ENCODE assay signal across 27 cellular contexts in the genomic region with DNA sequence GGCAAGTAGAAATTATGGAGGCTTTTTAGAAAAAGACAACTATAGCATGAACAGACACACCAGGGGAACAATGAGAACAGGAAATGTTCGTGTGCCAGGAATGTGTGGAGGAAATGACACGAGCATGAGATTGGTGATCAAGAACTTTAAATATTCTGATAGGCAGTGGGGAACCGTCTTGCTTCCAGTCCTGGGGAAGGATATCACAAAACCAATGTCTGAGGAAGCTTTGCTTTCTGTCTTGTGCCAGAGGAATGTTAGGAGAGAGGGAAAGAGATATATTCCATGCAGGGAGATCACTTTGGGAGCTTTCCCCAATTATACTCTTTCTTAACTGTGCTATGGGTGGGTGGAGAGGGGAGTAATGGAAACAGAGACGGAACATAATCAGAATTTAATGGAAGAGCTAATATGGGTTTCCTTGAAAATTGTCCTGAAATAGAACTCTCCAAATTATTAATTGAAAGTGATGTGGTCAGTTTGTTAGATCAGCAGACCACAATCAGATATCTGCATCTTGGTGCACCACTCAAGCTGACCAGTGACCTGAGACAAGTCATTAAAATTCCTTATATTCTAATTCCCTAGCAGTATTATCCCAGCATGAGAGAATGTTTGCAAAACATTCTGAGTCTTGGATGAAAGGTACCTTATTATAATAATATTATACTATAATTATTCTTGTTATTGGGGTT.
A peak's percentile ranks its signal among the peaks of the same experiment; 100 is the strongest.
DNase-seq lines count a peak whose midpoint lies in the region; ATAC-seq, FAIRE-seq and TF ChIP-seq lines count a peak whose summit lies in the region.
"Had no signal": no experiment of that assay in that cellular context is flagged by ENCODE, and none has a peak within 500 bp of the region (broad histone marks: within the 10 kb centered on the region; RNA-seq: fewer than 3 reads in every experiment).

No MANE protein-coding gene starts in this region.

- H4K91ac ChIP-seq in trophoblast cell (ENCODE audit: low read depth, low read length) = peak overlapping the region; percentile 54

- no peaks in the 10 kb centered on the region for H3K27me3 ChIP-seq in keratinocyte (ENCODE audit: control insufficient read depth, extremely low read depth, insufficient read depth, low read length)
- H3K27me3 ChIP-seq in trophoblast cell (ENCODE audit: insufficient read depth, low read length) = no peaks in the 10 kb centered on the region
- no peaks in the 10 kb centered on the region for H3K27me3 ChIP-seq in esophagus squamous epithelium

- H4K20me1 ChIP-seq in keratinocyte (ENCODE audit: control insufficient read depth, extremely low read depth, insufficient read depth, low read length) = no peaks in the 10 kb centered on the region
- H4K20me1 ChIP-seq in OCI-LY7 (ENCODE audit: insufficient read depth, low read length) = no peaks in the 10 kb centered on the region

- DNase-seq in HT1080 (ENCODE audit: low read depth) (peak; percentile 15), cardiac fibroblast (ENCODE audit: low read depth in 2 of 2) (peak; percentile 31 to 58), keratinocyte (ENCODE audit: low read depth, low spot score) (no peak), trophoblast cell (no peak), H4 (ENCODE audit: low spot score) (no peak), OCI-LY7 (ENCODE audit: low spot score) (no peak), esophagus squamous epithelium (lab: John Stamatoyannopoulos, UW) (no peak)
- DNase-seq: activated CD4-positive, alpha-beta memory T cell treated with anti-CD3 and anti-CD28 coated beads, Interleukin-2, amount 10 ng/mL, durations not matched to agents 7 days and 5 days; activated gamma-delta T cell treated with Interleukin-2 at 50 U/mL for 16 hours; EL; foreskin melanocyte; hippocampal formation; kidney; MM.1S; naive thymus-derived CD4-positive, alpha-beta T cell; NCI-H1417 treated with DMSO at 0.1 percent for 48 hours; NCI-H510A; NK-92 treated with Interleukin-12 subunit alpha and Interleukin-12 subunit beta, amount 100 ng/mL, for 24 hours; stimulated activated naive B cell treated with anti-CD40 and anti-IgM and Interleukin-4, amounts not matched to agents 10 μg/mL and 1 μg/mL and 100 μg/mL, for 72 hours; WERI-Rb-1 had no signal

- no peaks in the 10 kb centered on the region for H3K36me3 ChIP-seq in keratinocyte (ENCODE audit: control insufficient read depth in 2 of 2, extremely low read depth in 1 of 2, insufficient read depth in 2 of 2, low read length in 2 of 2)
- H3K36me3 ChIP-seq in trophoblast cell (ENCODE audit: control insufficient read depth in 1 of 2, insufficient read depth in 2 of 2, low read length in 2 of 2) = no peaks in the 10 kb centered on the region
- H3K36me3 ChIP-seq in OCI-LY7 (ENCODE audit: insufficient read depth, low read length) = no peaks in the 10 kb centered on the region
- H3K36me3 ChIP-seq in esophagus squamous epithelium = no peaks in the 10 kb centered on the region
- H3K36me3 ChIP-seq: prostate gland, WERI-Rb-1 had no signal

- POLR2A ChIA-PET in OCI-LY7 (lab: Charles Lee) = interaction anchor here (0.5 to 2.6 kb wide), 2 partner anchors 12 to 117 kb away, joined by 5 to 7 read pairs; no protein-coding TSS in a partner anchor

- TF ChIP-seq CTCF in cardiac fibroblast (IDR thresholded peaks at IDR 0.05; ENCODE audit: low read depth, low read length) = no peak
- no peak for TF ChIP-seq CTCF in keratinocyte (optimal IDR thresholded peaks at IDR 0.05 in 1 of 3, IDR thresholded peaks at IDR 0.05 in 1 of 3, conservative IDR thresholded peaks at IDR 0.05 in 1 of 3; ENCODE audit: extremely low read depth in 1 of 3, insufficient read depth in 2 of 3, low read length in 3 of 3)
- no peak for TF ChIP-seq CTCF in OCI-LY7 (conservative IDR thresholded peaks at IDR 0.05; ENCODE audit: low read length)
- TF ChIP-seq CTCF in esophagus squamous epithelium (IDR thresholded peaks at IDR 0.05) = no peak

- no peak for TF ChIP-seq POLR2A in esophagus squamous epithelium (IDR thresholded peaks at IDR 0.05)

- H3K23ac ChIP-seq in trophoblast cell (ENCODE audit: low read length) = no peak overlapping the region

- peak overlapping the region; percentile 43 for H4K8ac ChIP-seq in trophoblast cell (ENCODE audit: low read depth, low read length)

- no peak overlapping the region for H3K9ac ChIP-seq in keratinocyte (ENCODE audit: control insufficient read depth, extremely low read depth, insufficient read depth, low read length)
- H3K9ac ChIP-seq in trophoblast cell (ENCODE audit: low read length) = no peak overlapping the region

- no peak for ATAC-seq in HG03378 (IDR thresholded peaks at IDR 0.05; ENCODE audit: unreplicated experiment)
- ATAC-seq: naive thymus-derived CD4-positive, alpha-beta T cell; stimulated activated naive B cell treated with anti-CD40 and anti-IgM and Interleukin-4, amounts not matched to agents 10 μg/mL and 1 μg/mL and 100 μg/mL, for 72 hours had no signal

- H2BK12ac ChIP-seq in trophoblast cell (ENCODE audit: low read length) = peak overlapping the region; percentile 63

- H3K9me3 ChIP-seq in keratinocyte (ENCODE audit: control insufficient read depth, low read depth, low read length) (no peaks in the 10 kb centered on the region), trophoblast cell (ENCODE audit: insufficient read depth, low read depth, low read length) (no peaks in the 10 kb centered on the region), OCI-LY7 (ENCODE audit: low read length) (no peaks in the 10 kb centered on the region), esophagus squamous epithelium (no peaks in the 10 kb centered on the region)
- H3K9me3 ChIP-seq: prostate gland had no signal

- no peak overlapping the region for H4K12ac ChIP-seq in trophoblast cell (ENCODE audit: low read depth, low read length)

- CTCF ChIA-PET in OCI-LY7 (lab: Charles Lee; ENCODE audit: unreplicated experiment) = no interaction called here

- WGBS in trophoblast cell (ENCODE audit: extremely low coverage, insufficient coverage, insufficient read length) = no CpG with 5 or more reads among the region's 4 CpGs
- 34 to 43% methylated on average over 4 of the region's 4 CpGs for WGBS in esophagus squamous epithelium, 2 donors

- no peak overlapping the region for H3K14ac ChIP-seq in trophoblast cell (ENCODE audit: low read length)

- H3K79me1 ChIP-seq in trophoblast cell (ENCODE audit: low read length) = peaks cover 24% of the 10 kb centered on the region

- H3K18ac ChIP-seq in trophoblast cell (ENCODE audit: low read length) = peak overlapping the region; percentile 70

- H2BK5ac ChIP-seq in trophoblast cell (ENCODE audit: low read depth, low read length, poor library complexity) = peak overlapping the region; percentile 3

- H3K79me2 ChIP-seq in keratinocyte (ENCODE audit: control insufficient read depth, insufficient read depth, low read length) = no peaks in the 10 kb centered on the region
- H3K79me2 ChIP-seq in trophoblast cell (ENCODE audit: control insufficient read depth, insufficient read depth, low read length, poor library complexity) = no peaks in the 10 kb centered on the region
- no peaks in the 10 kb centered on the region for H3K79me2 ChIP-seq in OCI-LY7 (ENCODE audit: insufficient read depth, low read depth, low read length)

- H2AK5ac ChIP-seq in trophoblast cell (ENCODE audit: low read length) = no peak overlapping the region

- dilution Hi-C loops in keratinocyte (cut with MboI; ENCODE audit: extremely low pct_ligation_motif_present, low sequenced_read_pairs) = no loop called here

- peaks cover 19% of the 10 kb centered on the region for H3K4me1 ChIP-seq in keratinocyte (ENCODE audit: control insufficient read depth, extremely low read depth, insufficient read depth, low read length)
- H3K4me1 ChIP-seq in trophoblast cell (ENCODE audit: control insufficient read depth in 1 of 2, insufficient read depth in 2 of 2, low read length in 2 of 2) = peaks cover 14% of the 10 kb centered on the region in 2 experiments
- no peaks in the 10 kb centered on the region for H3K4me1 ChIP-seq in OCI-LY7 (ENCODE audit: insufficient read depth, low read length, poor library complexity, severe bottlenecking)
- H3K4me1 ChIP-seq in esophagus squamous epithelium = peaks cover 0 to 47% (median 14%) of the 10 kb centered on the region in 3 donors
- H3K4me1 ChIP-seq: prostate gland had no signal

- intact Hi-C loops in OCI-LY7 (cut with micrococcal nuclease; ENCODE audit: unreplicated experiment) (no loop called here), esophagus squamous epithelium (cut with DNase I) (no loop called here)

- H2AFZ ChIP-seq in keratinocyte (ENCODE audit: control insufficient read depth, low read length) (peak overlapping the region; percentile 46), trophoblast cell (ENCODE audit: insufficient read depth, low read length, poor library complexity) (no peak overlapping the region), OCI-LY7 (ENCODE audit: low read length) (no peak overlapping the region)

- no peaks in the 10 kb centered on the region for H3K9me2 ChIP-seq in OCI-LY7 (ENCODE audit: insufficient read depth, low read length)

- H3K4me3 ChIP-seq in cardiac fibroblast (replicated peaks in 1 of 2; ENCODE audit: low read depth in 2 of 2, low read length in 2 of 2) (no peak overlapping the region), keratinocyte (ENCODE audit: control insufficient read depth in 2 of 3, extremely low read depth in 1 of 3, insufficient read depth in 2 of 3, low read depth in 1 of 3, low read length in 3 of 3) (no peak overlapping the region), trophoblast cell (ENCODE audit: low read depth, low read length) (no peak overlapping the region), OCI-LY7 (ENCODE audit: low read depth, low read length, poor library complexity, severe bottlenecking) (no peak overlapping the region), esophagus squamous epithelium (no peak overlapping the region)
- H3K4me3 ChIP-seq: prostate gland, SK-N-MC had no signal

- no TSS peak for BruUV-seq in OCI-LY7 (replicated peaks; lab: Mats Ljungman, UMichigan)

- no peak for FAIRE-seq in keratinocyte (lab: Jason Lieb, UNC)
- FAIRE-seq: bronchial epithelial cell, D721Med, GM19239, kidney had no signal

- no peaks in the 10 kb centered on the region for H3K9me1 ChIP-seq in keratinocyte (ENCODE audit: control insufficient read depth, extremely low read depth, insufficient read depth, low read length)

- peak overlapping the region; percentile 41 for H3K4ac ChIP-seq in trophoblast cell (ENCODE audit: low read depth, low read length)

- H3K4me2 ChIP-seq in keratinocyte (ENCODE audit: control insufficient read depth, extremely low read depth, insufficient read depth, low read depth, low read length) (no peak overlapping the region), trophoblast cell (ENCODE audit: low read length) (no peak overlapping the region), OCI-LY7 (ENCODE audit: low read length) (no peak overlapping the region)

- no peak overlapping the region for H3K27ac ChIP-seq in keratinocyte (ENCODE audit: control insufficient read depth, insufficient read depth, low read length)
- peak overlapping the region; percentile 72 for H3K27ac ChIP-seq in trophoblast cell (ENCODE audit: low read depth, low read length)
- no peak overlapping the region for H3K27ac ChIP-seq in OCI-LY7 (ENCODE audit: low read depth, low read length, poor library complexity, severe bottlenecking)
- H3K27ac ChIP-seq in esophagus squamous epithelium = peak overlapping the region in 1 of 4 donors; percentile 44
- H3K27ac ChIP-seq: epithelial cell of prostate, prostate gland, SK-N-MC, WERI-Rb-1 had no signal

- H2BK120ac ChIP-seq in trophoblast cell (ENCODE audit: insufficient read depth, low read length, poor library complexity) = peak overlapping the region; percentile 37

Comparison
In these comparisons a context has a peak if more than half of its experiments do, and no peak if none do; other contexts are left out.
1. DNase-seq: peak in HT1080 (single experiment) and cardiac fibroblast (2 of 2); none in keratinocyte (single experiment), trophoblast cell (0 of 2), H4 (single experiment), OCI-LY7 (single experiment) and esophagus squamous epithelium (single experiment).